ENCODE assay signal across 10 cellular contexts in genomic region chr3:157066335-157067071, GRCh38.
A peak's percentile ranks its signal among the peaks of the same experiment; 100 is the strongest.
DNase-seq lines count a peak whose midpoint lies in the region; FAIRE-seq and TF ChIP-seq lines count a peak whose summit lies in the region.
"Had no signal": no experiment of that assay in that cellular context is flagged by ENCODE, and none has a peak within 500 bp of the region (broad histone marks: within the 10 kb centered on the region; RNA-seq: fewer than 3 reads in every experiment).

No MANE protein-coding gene starts in this region.

- H3K9me3 ChIP-seq in liver (ENCODE audit: control insufficient read depth in 4 of 4, low read length in 3 of 4) (no peaks in the 10 kb centered on the region), small intestine (ENCODE audit: control insufficient read depth, low read depth) (no peaks in the 10 kb centered on the region)
- H3K9me3 ChIP-seq: BLaER1 had no signal

- no peak for TF ChIP-seq CTCF in astrocyte of the cerebellum (IDR thresholded peaks at IDR 0.05; ENCODE audit: low read depth, low read length, missing control alignments)
- TF ChIP-seq CTCF in liver (IDR thresholded peaks at IDR 0.05; ENCODE audit: low read depth, low read length, missing input control) = no peak

- FAIRE-seq in small intestine (lab: Jason Lieb, UNC) = no peak

- no peaks in the 10 kb centered on the region for H3K79me2 ChIP-seq in ACC112 (ENCODE audit: control insufficient read depth, insufficient read depth, low read length, unreplicated experiment)

- in situ Hi-C loops in astrocyte of the cerebellum (cut with HindIII; ENCODE audit: low sequenced_read_pairs) = no loop called here

- H3K27me3 ChIP-seq in ACC112 (ENCODE audit: insufficient read depth, low read length) (no peaks in the 10 kb centered on the region), liver (ENCODE audit: control insufficient read depth in 4 of 4, insufficient read depth in 4 of 4, low read length in 3 of 4) (no peaks in the 10 kb centered on the region), small intestine (ENCODE audit: control insufficient read depth in 2 of 2, insufficient read depth in 2 of 2, low read length in 2 of 2) (no peaks in the 10 kb centered on the region)
- H3K27me3 ChIP-seq: BLaER1 had no signal

- H2AFZ ChIP-seq in ACC112 (ENCODE audit: low read length, unreplicated experiment) = no peak overlapping the region

- H3K27ac ChIP-seq in ACC112 (ENCODE audit: low read depth, low read length) = peak overlapping the region; percentile 34; the same call in 1 of the 2 replicates
- H3K27ac ChIP-seq in liver (ENCODE audit: low read depth in 1 of 2, low read length in 2 of 2) = no peak overlapping the region
- H3K27ac ChIP-seq in small intestine (ENCODE audit: low read depth in 1 of 2, low read length in 1 of 2) = no peak overlapping the region
- H3K27ac ChIP-seq: BLaER1 had no signal

- no peak overlapping the region for H3K4me3 ChIP-seq in ACC112 (ENCODE audit: low read depth, low read length)
- H3K4me3 ChIP-seq in astrocyte of the cerebellum (ENCODE audit: low read depth, low read length) = no peak overlapping the region
- H3K4me3 ChIP-seq in liver (ENCODE audit: low read depth in 1 of 3, low read length in 3 of 3) = no peak overlapping the region
- no peak overlapping the region for H3K4me3 ChIP-seq in small intestine (ENCODE audit: low read depth in 1 of 2, low read length in 2 of 2)
- H3K4me3 ChIP-seq: BLaER1 had no signal

- WGBS in liver = 76% methylated on average over 11 of the region's 11 CpGs
- 76 to 82% (median 79%) methylated on average over 11 of the region's 11 CpGs for WGBS in small intestine, 3 donors

- H3K9ac ChIP-seq in liver (ENCODE audit: low read depth in 1 of 2, low read length in 2 of 2) = no peak overlapping the region
- H3K9ac ChIP-seq: BLaER1 had no signal

- H3K36me3 ChIP-seq in ACC112 (ENCODE audit: insufficient read depth, low read length) (no peaks in the 10 kb centered on the region), liver (ENCODE audit: control insufficient read depth in 4 of 4, insufficient read depth in 3 of 4, low read depth in 1 of 4, low read length in 3 of 4) (no peaks in the 10 kb centered on the region), small intestine (ENCODE audit: control insufficient read depth in 2 of 2, insufficient read depth in 2 of 2, low read length in 2 of 2) (no peaks in the 10 kb centered on the region)
- H3K36me3 ChIP-seq: BLaER1 had no signal

- DNase-seq in LHCN-M2 (ENCODE audit: low read depth) (peak; percentile 89), astrocyte of the cerebellum (ENCODE audit: low read depth) (peak; percentile 72), NCI-H82 treated with DMSO at 0.1 percent for 48 hours (lab: John Stamatoyannopoulos, UW; ENCODE audit: unreplicated experiment) (no peak), middle frontal gyrus (ENCODE audit: extremely low spot score, low spot score) (no peak), DMS153 (lab: John Stamatoyannopoulos, UW) (no peak), small intestine (no peak)
- DNase-seq: stimulated activated naive CD8-positive, alpha-beta T cell treated with anti-CD3 and anti-CD28 coated beads, Interleukin-15, amount 100 ng/mL, for 72 hours had no signal

- H3K4me1 ChIP-seq in ACC112 (ENCODE audit: control insufficient read depth, insufficient read depth, low read length, unreplicated experiment) = no peaks in the 10 kb centered on the region
- peaks cover 0 to 20% (median 9%) of the 10 kb centered on the region in 4 donors for H3K4me1 ChIP-seq in liver (ENCODE audit: control insufficient read depth in 4 of 4, insufficient read depth in 4 of 4, low read length in 3 of 4)
- H3K4me1 ChIP-seq in small intestine (ENCODE audit: control insufficient read depth in 2 of 2, insufficient read depth in 1 of 2, low read depth in 1 of 2, low read length in 1 of 2) = peaks cover 0 to 7% of the 10 kb centered on the region in 2 donors

- TF ChIP-seq RAD21 in liver (IDR thresholded peaks at IDR 0.05) = no peak

TF ChIP-seq in liver, 16 proteins besides CTCF, POLR2A, EP300 and RAD21:
- TF ChIP-seq ZBTB33 (IDR thresholded peaks at IDR 0.05) (no peak), FOXA2 (IDR thresholded peaks at IDR 0.05) (no peak), FOXA1 (IDR thresholded peaks at IDR 0.05) (no peak), HNF4A (conservative IDR thresholded peaks at IDR 0.05) (peak; percentile 58 to 60)

Comparison
In these comparisons a context has a peak if more than half of its experiments do, and no peak if none do; other contexts are left out.
1. DNase-seq: peak in LHCN-M2 (single experiment) and astrocyte of the cerebellum (single experiment); none in NCI-H82 treated with DMSO at 0.1 percent for 48 hours (single experiment), middle frontal gyrus (single experiment), DMS153 (single experiment) and small intestine (single experiment).